Comparison of ENCODE assay signal across 1 cellular context in the genomic region with DNA sequence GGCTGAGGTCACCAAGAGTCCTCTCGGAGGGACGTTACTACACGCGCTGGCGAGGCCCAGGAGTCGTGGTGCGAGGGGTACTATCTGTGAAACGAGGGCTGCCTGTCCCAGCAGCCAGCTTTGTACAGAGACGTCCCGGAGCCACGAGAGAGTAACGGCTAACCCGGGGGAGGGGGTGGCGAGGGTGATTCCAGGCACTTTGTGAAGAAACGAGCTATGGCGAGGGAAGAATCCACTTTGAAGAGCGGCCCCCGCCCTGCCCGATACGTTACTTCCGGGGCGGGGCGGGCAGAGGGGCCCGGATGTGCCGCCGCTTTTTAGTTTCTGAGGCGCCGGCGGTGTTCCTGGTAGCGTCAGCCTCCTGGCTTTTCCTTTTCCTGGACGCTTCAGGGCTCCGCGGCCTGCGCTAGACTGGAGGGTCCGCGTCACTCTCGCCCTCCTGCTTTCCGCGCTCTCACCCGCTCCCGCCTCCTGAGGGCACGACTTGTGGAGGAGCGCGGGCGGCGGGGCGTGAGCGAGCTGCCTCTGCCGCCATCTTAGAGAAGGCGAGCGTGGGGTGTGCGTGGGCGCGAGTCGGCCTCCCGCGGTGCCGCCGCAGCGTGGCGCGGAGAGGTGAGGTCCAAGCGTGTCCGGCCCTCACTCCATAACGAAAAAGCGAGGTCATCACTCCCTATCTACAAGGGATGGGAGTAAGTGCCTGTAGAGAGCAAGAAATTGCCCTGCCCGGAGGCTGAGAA.
TF ChIP-seq lines count a peak whose summit lies in the region.

No MANE protein-coding gene starts in this region.

TF ChIP-seq in IMR-90, 13 proteins besides CTCF, POLR2A, EP300 and RAD21 (continued from another document):
- TF ChIP-seq, protein P1, sequence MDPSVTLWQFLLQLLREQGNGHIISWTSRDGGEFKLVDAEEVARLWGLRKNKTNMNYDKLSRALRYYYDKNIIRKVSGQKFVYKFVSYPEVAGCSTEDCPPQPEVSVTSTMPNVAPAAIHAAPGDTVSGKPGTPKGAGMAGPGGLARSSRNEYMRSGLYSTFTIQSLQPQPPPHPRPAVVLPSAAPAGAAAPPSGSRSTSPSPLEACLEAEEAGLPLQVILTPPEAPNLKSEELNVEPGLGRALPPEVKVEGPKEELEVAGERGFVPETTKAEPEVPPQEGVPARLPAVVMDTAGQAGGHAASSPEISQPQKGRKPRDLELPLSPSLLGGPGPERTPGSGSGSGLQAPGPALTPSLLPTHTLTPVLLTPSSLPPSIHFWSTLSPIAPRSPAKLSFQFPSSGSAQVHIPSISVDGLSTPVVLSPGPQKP (IDR thresholded peaks at IDR 0.05; ENCODE audit: borderline replicate concordance, low read depth, low read length), result no peak
- peak; percentile 79; the same call in 1 of the 2 replicates for TF ChIP-seq MXI1 (IDR thresholded peaks at IDR 0.05; ENCODE audit: borderline replicate concordance, low read depth, low read length)
- no peak for TF ChIP-seq RFX5 (IDR thresholded peaks at IDR 0.05; ENCODE audit: low read depth, low read length)
- no peak for TF ChIP-seq MAFK (IDR thresholded peaks at IDR 0.05; ENCODE audit: low read depth, low read length)
TF ChIP-seq in IMR-90: peak in this region for 3.
